10 cellular contexts compared by ENCODE assay signal in the genomic region with DNA sequence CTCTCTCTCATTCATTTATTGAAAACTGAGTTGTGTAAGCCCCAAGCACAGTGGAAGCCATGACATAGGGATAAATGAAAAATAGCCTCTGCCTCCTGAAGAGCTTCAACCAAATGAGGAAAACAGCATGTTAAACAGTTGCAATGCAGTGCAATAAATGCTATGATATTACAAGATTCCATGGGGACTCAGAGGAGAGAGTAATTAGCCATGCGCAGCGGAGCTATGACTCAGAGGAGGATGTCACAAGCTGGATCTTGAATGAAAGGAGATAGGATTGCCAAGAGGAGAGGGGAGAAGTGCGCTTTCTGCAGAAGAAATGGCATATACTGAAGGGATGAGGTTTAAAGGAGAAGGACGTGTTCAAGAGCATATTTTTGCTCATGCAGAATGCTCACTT.
A peak's percentile ranks its signal among the peaks of the same experiment; 100 is the strongest.
DNase-seq lines count a peak whose midpoint lies in the region; ATAC-seq and TF ChIP-seq lines count a peak whose summit lies in the region.
"Had no signal": no experiment of that assay in that cellular context is flagged by ENCODE, and none has a peak within 500 bp of the region (broad histone marks: within the 10 kb centered on the region; RNA-seq: fewer than 3 reads in every experiment).

No MANE protein-coding gene starts in this region.

- no peak overlapping the region for H3K4me3 ChIP-seq in RWPE2 (ENCODE audit: severe bottlenecking)
- H3K4me3 ChIP-seq: tibial artery had no signal

- TF ChIP-seq CTCF in RWPE2 (IDR thresholded peaks at IDR 0.05; ENCODE audit: poor library complexity, severe bottlenecking), result no peak

- DNase-seq in HK-2 (ENCODE audit: unreplicated experiment), result peak; percentile 10
- DNase-seq in RWPE2 (ENCODE audit: low spot score), result no peak
- peak; percentile 7 to 81 (median 50) for DNase-seq in head of caudate nucleus
- no peak for DNase-seq in sciatic nerve (ENCODE audit: low spot score)
- DNase-seq: activated CD8-positive, alpha-beta memory T cell treated with anti-CD3 and anti-CD28 coated beads, Interleukin-2, amount 10 ng/mL, durations not matched to agents 7 days and 5 days had no signal

- H3K9me3 ChIP-seq in RWPE2 (ENCODE audit: severe bottlenecking), result no peaks in the 10 kb centered on the region
- H3K9me3 ChIP-seq: tibial artery had no signal

- H3K4me1 ChIP-seq in RWPE2 (ENCODE audit: insufficient read depth, poor library complexity, severe bottlenecking), result no peaks in the 10 kb centered on the region

- intact Hi-C loops in head of caudate nucleus (cut with DNase I) (no loop called here), sciatic nerve (cut with DNase I) (no loop called here)

- no peaks in the 10 kb centered on the region for H3K27me3 ChIP-seq in RWPE2 (ENCODE audit: insufficient read depth, poor library complexity, severe bottlenecking)
- H3K27me3 ChIP-seq: tibial artery had no signal

- no peak overlapping the region for H3K27ac ChIP-seq in RWPE2 (ENCODE audit: poor library complexity, severe bottlenecking)
- H3K27ac ChIP-seq: tibial artery had no signal

- no peaks in the 10 kb centered on the region for H3K36me3 ChIP-seq in RWPE2 (ENCODE audit: low read depth)
- H3K36me3 ChIP-seq: tibial artery had no signal

- ATAC-seq in RWPE2 (ENCODE audit: low read depth), result peak; percentile 36; the same call in 1 of the 3 replicates
- peak; percentile 65 for ATAC-seq in sciatic nerve
- no peak for ATAC-seq in GM21390 (IDR thresholded peaks at IDR 0.05; ENCODE audit: unreplicated experiment)
- ATAC-seq in HG03469 (IDR thresholded peaks at IDR 0.05; ENCODE audit: unreplicated experiment), result no peak
- ATAC-seq in GM18520 (IDR thresholded peaks at IDR 0.05; ENCODE audit: unreplicated experiment), result no peak
- ATAC-seq: activated CD8-positive, alpha-beta memory T cell treated with anti-CD3 and anti-CD28 coated beads, Interleukin-2, amount 10 ng/mL, durations not matched to agents 7 days and 5 days; HCT116 had no signal

Comparison
In these comparisons a context has a peak if more than half of its experiments do, and no peak if none do; other contexts are left out.
1. DNase-seq: peak in HK-2 (single experiment) and head of caudate nucleus (42 of 42); none in RWPE2 (single experiment) and sciatic nerve (single experiment).
2. ATAC-seq: peak in RWPE2 (single experiment) and sciatic nerve (single experiment); none in GM21390 (single experiment), HG03469 (single experiment) and GM18520 (single experiment).